ENCODE assay signal across 12 cellular contexts in the genomic region with DNA sequence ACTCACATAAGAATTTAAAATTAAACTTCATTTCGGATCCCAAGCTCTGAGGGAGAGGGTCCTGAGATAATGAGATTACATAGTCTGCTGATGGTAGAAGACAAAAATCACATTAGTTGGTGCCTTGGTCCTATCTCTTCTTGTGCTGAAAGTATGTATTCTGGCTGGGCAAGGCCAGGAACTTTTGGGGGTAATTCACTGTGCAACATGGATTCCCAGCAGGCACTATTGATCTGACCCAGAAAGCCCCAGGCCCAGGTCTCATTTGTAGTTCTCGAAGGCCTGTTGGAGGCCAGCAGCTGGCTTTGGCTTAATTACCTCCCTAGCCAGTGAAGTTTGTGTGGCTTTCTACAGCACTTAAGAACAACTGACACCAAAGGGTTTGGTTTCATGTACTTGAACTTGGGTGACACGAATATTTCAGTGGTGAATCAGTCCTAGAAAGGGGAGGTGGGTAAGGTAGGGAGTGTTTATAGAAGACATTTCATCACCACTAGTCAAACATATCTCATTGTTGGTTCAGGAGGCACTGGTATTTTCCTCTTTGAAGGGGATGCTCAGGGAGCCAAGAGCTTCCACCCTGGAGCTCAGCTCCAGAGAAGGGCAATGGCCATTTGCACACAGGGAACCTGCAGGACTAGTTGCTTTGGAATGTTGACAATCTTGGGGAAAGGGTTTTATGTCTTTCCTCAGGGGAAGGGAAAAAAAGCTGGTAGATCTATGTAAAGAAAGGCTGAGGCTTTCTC.
DNase-seq lines count a peak whose midpoint lies in the region; ATAC-seq and TF ChIP-seq lines count a peak whose summit lies in the region.
"Had no signal": no experiment of that assay in that cellular context is flagged by ENCODE, and none has a peak within 500 bp of the region (broad histone marks: within the 10 kb centered on the region; RNA-seq: fewer than 3 reads in every experiment).

No MANE protein-coding gene starts in this region.

- peaks cover 6% of the 10 kb centered on the region; the same call in 1 of the 2 replicates for H3K9me1 ChIP-seq in IMR-90 (ENCODE audit: insufficient read depth, low read length)

- H3K4me2 ChIP-seq in IMR-90 (ENCODE audit: low read depth, low read length) = no peak overlapping the region; the same call in 1 of the 2 replicates

- H3K27ac Mint-ChIP-seq in stimulated activated naive B cell treated with anti-CD40 and anti-IgM and Interleukin-4, amounts not matched to agents 10 μg/mL and 1 μg/mL and 100 μg/mL, for 72 hours = no peak overlapping the region
- no peak overlapping the region for H3K27ac Mint-ChIP-seq in mesothelial cell of epicardium
- H3K27ac Mint-ChIP-seq: T-helper 1 cell treated with Interleukin-12 subunit alpha and Interleukin-12 subunit beta and Interleukin-4 antibody, amounts not matched to agents 30 μg/mL and 1 μg/mL, for 36 hours had no signal

- H3K27ac ChIP-seq in IMR-90 (ENCODE audit: insufficient read depth, low read length) = peak overlapping the region; percentile 80
- H3K27ac ChIP-seq: C4-2B, uterus had no signal

- no peaks in the 10 kb centered on the region for H3K36me3 ChIP-seq in IMR-90 (ENCODE audit: control insufficient read depth, insufficient read depth, low read length)
- H3K36me3 ChIP-seq: uterus had no signal

- dilution Hi-C loops in IMR-90 (cut with HindIII; ENCODE audit: low sequenced_read_pairs, unreplicated experiment) = no loop called here

- peak overlapping the region; percentile 95 for H2BK5ac ChIP-seq in IMR-90 (ENCODE audit: low read depth, low read length, poor library complexity, severe bottlenecking)

- CTCF ChIA-PET in IMR-90 (lab: Yijun Ruan, JAX) = interaction anchor here (0.6 to 1.2 kb wide), 2 partner anchors 220 to 752 kb away, joined by 3 to 5 read pairs; no protein-coding TSS in a partner anchor

- H3K4ac ChIP-seq in IMR-90 (ENCODE audit: low read depth, low read length) = peak overlapping the region; percentile 93

- POLR2A ChIA-PET in IMR-90 (lab: Charles Lee; ENCODE audit: unreplicated experiment) = interaction anchor here (0.6 kb wide), 1 partner anchor 207 kb away, joined by 5 read pairs; no protein-coding TSS in a partner anchor

- no peak overlapping the region for H3K4me3 Mint-ChIP-seq in stimulated activated naive B cell treated with anti-CD40 and anti-IgM and Interleukin-4, amounts not matched to agents 10 μg/mL and 1 μg/mL and 100 μg/mL, for 72 hours
- H3K4me3 Mint-ChIP-seq in mesothelial cell of epicardium = no peak overlapping the region
- H3K4me3 Mint-ChIP-seq: T-helper 1 cell treated with Interleukin-12 subunit alpha and Interleukin-12 subunit beta and Interleukin-4 antibody, amounts not matched to agents 30 μg/mL and 1 μg/mL, for 36 hours had no signal

- H4K5ac ChIP-seq in IMR-90 (ENCODE audit: low read depth, low read length) = peak overlapping the region; percentile 69; the same call in 1 of the 2 replicates

- H3K27me3 ChIP-seq in IMR-90 (ENCODE audit: control insufficient read depth, insufficient read depth, low read length) = no peaks in the 10 kb centered on the region
- H3K27me3 ChIP-seq: uterus had no signal

- H3K23ac ChIP-seq in IMR-90 (ENCODE audit: low read depth, low read length) = peak overlapping the region; percentile 74

- TF ChIP-seq CTCF in AG10803 (conservative IDR thresholded peaks at IDR 0.05; ENCODE audit: low read length) (no peak), IMR-90 (conservative IDR thresholded peaks at IDR 0.05; ENCODE audit: low read depth, low read length) (no peak), mesothelial cell of epicardium (IDR thresholded peaks at IDR 0.05; ENCODE audit: unreplicated experiment) (no peak)

- H4K8ac ChIP-seq in IMR-90 (ENCODE audit: low read depth in 2 of 2, low read length in 2 of 2) = peak overlapping the region; percentile 33 to 86

- no peaks in the 10 kb centered on the region for H3K9me3 ChIP-seq in IMR-90 (ENCODE audit: control insufficient read depth, insufficient read depth, low read length)
- H3K9me3 ChIP-seq: uterus had no signal

- H3K14ac ChIP-seq in IMR-90 (replicated peaks; ENCODE audit: low read depth, low read length) = peak overlapping the region; percentile 58

- no peaks in the 10 kb centered on the region for H4K20me1 ChIP-seq in IMR-90 (ENCODE audit: insufficient read depth, low read length)

- intact Hi-C loops in IMR-90 (cut with micrococcal nuclease) = loop anchor here (5.0 kb wide), 2 partner anchors 153 to 388 kb away; no protein-coding TSS in a partner anchor

- TF ChIP-seq RAD21 in IMR-90 (IDR thresholded peaks at IDR 0.05; ENCODE audit: low read length) = no peak

- peak; percentile 57 for DNase-seq in AG10803 (ENCODE audit: low read depth)
- peak; percentile 95 for DNase-seq in IMR-90
- peak; percentile 62 for DNase-seq in amniotic stem cell (lab: John Stamatoyannopoulos, UW)
- DNase-seq in kidney tubule cell (ENCODE audit: low spot score) = peak; percentile 92
- DNase-seq in stimulated activated naive B cell treated with anti-CD40 and anti-IgM and Interleukin-4, amounts not matched to agents 10 μg/mL and 1 μg/mL and 100 μg/mL, for 72 hours = no peak
- no peak for DNase-seq in mesenteric fat pad (ENCODE audit: low spot score)
- no peak for DNase-seq in mesothelial cell of epicardium (ENCODE audit: low spot score in 2 of 2, unreplicated experiment in 2 of 2)
- DNase-seq: activated effector memory CD4-positive, alpha-beta T cell treated with Interleukin-2 at 50 U/mL for 16 hours; uterus had no signal

- H2AFZ ChIP-seq in IMR-90 (replicated peaks; ENCODE audit: low read length, poor library complexity) = peak overlapping the region; percentile 1

- peak overlapping the region; percentile 92 for H2BK20ac ChIP-seq in IMR-90 (ENCODE audit: low read depth, low read length)

- peak; percentile 86 for ATAC-seq in IMR-90 (ENCODE audit: low read depth)
- no peak for ATAC-seq in stimulated activated naive B cell treated with anti-CD40 and anti-IgM and Interleukin-4, amounts not matched to agents 10 μg/mL and 1 μg/mL and 100 μg/mL, for 72 hours (replicated peaks)
- no peak for ATAC-seq in GM21367 (IDR thresholded peaks at IDR 0.05; ENCODE audit: unreplicated experiment)

- H2BK15ac ChIP-seq in IMR-90 (ENCODE audit: low read depth, low read length) = peak overlapping the region; percentile 57; the same call in 2 of the 3 replicates

- no CpG with 5 or more reads among the region's 3 CpGs for WGBS in IMR-90 (ENCODE audit: extremely low coverage in 2 of 2, insufficient read length in 1 of 2), 2 experiments

- no TSS peak for BruUV-seq in IMR-90 (replicated peaks; lab: Mats Ljungman, UMichigan)

- H3K4me1 ChIP-seq in IMR-90 (ENCODE audit: control insufficient read depth, insufficient read depth, low read length) = peaks cover 19% of the 10 kb centered on the region
- H3K4me1 ChIP-seq: uterus had no signal

- H3K9ac ChIP-seq in IMR-90 (ENCODE audit: low read depth, low read length) = no peak overlapping the region

- H2BK120ac ChIP-seq in IMR-90 (ENCODE audit: low read depth, low read length) = peak overlapping the region; percentile 95

- TF ChIP-seq POLR2A in IMR-90 (IDR thresholded peaks at IDR 0.05; ENCODE audit: low read depth, low read length) = no peak

- no peaks in the 10 kb centered on the region for H3K9me3 Mint-ChIP-seq in stimulated activated naive B cell treated with anti-CD40 and anti-IgM and Interleukin-4, amounts not matched to agents 10 μg/mL and 1 μg/mL and 100 μg/mL, for 72 hours
- no peaks in the 10 kb centered on the region for H3K9me3 Mint-ChIP-seq in mesothelial cell of epicardium
- H3K9me3 Mint-ChIP-seq: T-helper 1 cell treated with Interleukin-12 subunit alpha and Interleukin-12 subunit beta and Interleukin-4 antibody, amounts not matched to agents 30 μg/mL and 1 μg/mL, for 36 hours had no signal

- H3K4me3 ChIP-seq in AG10803 (ENCODE audit: low read length) (no peak overlapping the region), IMR-90 (ENCODE audit: insufficient read depth, low read depth, low read length) (no peak overlapping the region)
- H3K4me3 ChIP-seq: uterus had no signal

- peak overlapping the region; percentile 90 for H4K91ac ChIP-seq in IMR-90 (ENCODE audit: insufficient read depth, low read depth, low read length)

- no peaks in the 10 kb centered on the region for H3K79me1 ChIP-seq in IMR-90 (ENCODE audit: low read depth in 1 of 2, low read length in 2 of 2)

- in situ Hi-C loops in IMR-90 (cut with MboI; ENCODE audit: low sequenced_read_pairs) = no loop called here

- peak overlapping the region; percentile 88; the same call in 1 of the 2 replicates for H3K56ac ChIP-seq in IMR-90 (ENCODE audit: extremely low read depth, insufficient read depth, low read length)

- H3K4me1 Mint-ChIP-seq in stimulated activated naive B cell treated with anti-CD40 and anti-IgM and Interleukin-4, amounts not matched to agents 10 μg/mL and 1 μg/mL and 100 μg/mL, for 72 hours = no peaks in the 10 kb centered on the region
- H3K4me1 Mint-ChIP-seq in mesothelial cell of epicardium = peaks cover 11% of the 10 kb centered on the region

- no peaks in the 10 kb centered on the region for H3K36me3 Mint-ChIP-seq in stimulated activated naive B cell treated with anti-CD40 and anti-IgM and Interleukin-4, amounts not matched to agents 10 μg/mL and 1 μg/mL and 100 μg/mL, for 72 hours
- no peaks in the 10 kb centered on the region for H3K36me3 Mint-ChIP-seq in mesothelial cell of epicardium

- H2AK5ac ChIP-seq in IMR-90 (ENCODE audit: low read depth, low read length) = peak overlapping the region; percentile 69

- H2AK9ac ChIP-seq in IMR-90 (replicated peaks; ENCODE audit: low read depth, low read length, poor library complexity) = peak overlapping the region; percentile 59

- H3K27me3 Mint-ChIP-seq in stimulated activated naive B cell treated with anti-CD40 and anti-IgM and Interleukin-4, amounts not matched to agents 10 μg/mL and 1 μg/mL and 100 μg/mL, for 72 hours = no peaks in the 10 kb centered on the region
- H3K27me3 Mint-ChIP-seq in mesothelial cell of epicardium (ENCODE audit: low read depth) = no peaks in the 10 kb centered on the region

- H3K18ac ChIP-seq in IMR-90 (ENCODE audit: low read depth, low read length) = peak overlapping the region; percentile 89

TF ChIP-seq in IMR-90, 13 proteins besides CTCF, POLR2A, EP300 and RAD21:
- no peak for TF ChIP-seq RFX5 (IDR thresholded peaks at IDR 0.05; ENCODE audit: low read depth, low read length)
- TF ChIP-seq MAZ (IDR thresholded peaks at IDR 0.05; ENCODE audit: borderline replicate concordance, low read depth, low read length) = peak; percentile 33; the same call in 1 of the 2 replicates
- peak; percentile 40 for TF ChIP-seq FOS (IDR thresholded peaks at IDR 0.05; ENCODE audit: low read depth, low read length)
- TF ChIP-seq RCOR1 (IDR thresholded peaks at IDR 0.05; ENCODE audit: insufficient replicate concordance, low read length) = peak; percentile 58
- no peak for TF ChIP-seq MXI1 (IDR thresholded peaks at IDR 0.05; ENCODE audit: borderline replicate concordance, low read depth, low read length)
- peak; percentile 9; the same call in 1 of the 2 replicates for TF ChIP-seq SMC3 (IDR thresholded peaks at IDR 0.05; ENCODE audit: low read depth, low read length)
- peak; percentile 80 for TF ChIP-seq CEBPB (IDR thresholded peaks at IDR 0.05; ENCODE audit: low read depth, low read length)
- TF ChIP-seq BHLHE40 (IDR thresholded peaks at IDR 0.05; ENCODE audit: low read depth, low read length) = peak; percentile 27; the same call in 1 of the 2 replicates
TF ChIP-seq in IMR-90: peak in this region for 6.

Comparison
In these comparisons a context has a peak if more than half of its experiments do, and no peak if none do; other contexts are left out.
1. DNase-seq: peak in AG10803 (single experiment), IMR-90 (single experiment), amniotic stem cell (single experiment) and kidney tubule cell (single experiment); none in stimulated activated naive B cell treated with anti-CD40 and anti-IgM and Interleukin-4, amounts not matched to agents 10 μg/mL and 1 μg/mL and 100 μg/mL, for 72 hours (single experiment), mesenteric fat pad (single experiment) and mesothelial cell of epicardium (0 of 2).